In the genomic region with DNA sequence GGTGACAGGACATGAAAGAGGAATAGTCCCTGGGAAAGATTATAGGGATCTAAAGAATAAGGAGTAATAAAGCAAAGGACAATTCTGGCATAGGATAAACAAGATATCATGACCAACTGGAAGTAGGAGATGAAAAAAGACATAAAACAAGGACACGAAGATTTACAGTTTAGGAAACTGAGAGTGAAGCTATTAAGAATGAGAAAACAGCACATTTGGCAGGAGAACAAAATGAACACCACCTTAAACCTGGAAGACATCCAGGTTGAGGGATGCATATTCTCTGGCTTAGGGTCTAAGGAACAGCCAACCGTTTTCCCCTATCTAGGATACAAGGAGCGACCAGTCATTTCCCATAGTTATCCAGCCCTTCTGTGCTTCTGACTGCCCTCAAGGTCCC, we compare ENCODE assay signal across 1 cellular context.
TF ChIP-seq lines count a peak whose summit lies in the region.

No MANE protein-coding gene starts in this region.

TF ChIP-seq in GM23338, 12 proteins besides CTCF, POLR2A, EP300 and RAD21 (continued from another document):
- TF ChIP-seq, protein P1, sequence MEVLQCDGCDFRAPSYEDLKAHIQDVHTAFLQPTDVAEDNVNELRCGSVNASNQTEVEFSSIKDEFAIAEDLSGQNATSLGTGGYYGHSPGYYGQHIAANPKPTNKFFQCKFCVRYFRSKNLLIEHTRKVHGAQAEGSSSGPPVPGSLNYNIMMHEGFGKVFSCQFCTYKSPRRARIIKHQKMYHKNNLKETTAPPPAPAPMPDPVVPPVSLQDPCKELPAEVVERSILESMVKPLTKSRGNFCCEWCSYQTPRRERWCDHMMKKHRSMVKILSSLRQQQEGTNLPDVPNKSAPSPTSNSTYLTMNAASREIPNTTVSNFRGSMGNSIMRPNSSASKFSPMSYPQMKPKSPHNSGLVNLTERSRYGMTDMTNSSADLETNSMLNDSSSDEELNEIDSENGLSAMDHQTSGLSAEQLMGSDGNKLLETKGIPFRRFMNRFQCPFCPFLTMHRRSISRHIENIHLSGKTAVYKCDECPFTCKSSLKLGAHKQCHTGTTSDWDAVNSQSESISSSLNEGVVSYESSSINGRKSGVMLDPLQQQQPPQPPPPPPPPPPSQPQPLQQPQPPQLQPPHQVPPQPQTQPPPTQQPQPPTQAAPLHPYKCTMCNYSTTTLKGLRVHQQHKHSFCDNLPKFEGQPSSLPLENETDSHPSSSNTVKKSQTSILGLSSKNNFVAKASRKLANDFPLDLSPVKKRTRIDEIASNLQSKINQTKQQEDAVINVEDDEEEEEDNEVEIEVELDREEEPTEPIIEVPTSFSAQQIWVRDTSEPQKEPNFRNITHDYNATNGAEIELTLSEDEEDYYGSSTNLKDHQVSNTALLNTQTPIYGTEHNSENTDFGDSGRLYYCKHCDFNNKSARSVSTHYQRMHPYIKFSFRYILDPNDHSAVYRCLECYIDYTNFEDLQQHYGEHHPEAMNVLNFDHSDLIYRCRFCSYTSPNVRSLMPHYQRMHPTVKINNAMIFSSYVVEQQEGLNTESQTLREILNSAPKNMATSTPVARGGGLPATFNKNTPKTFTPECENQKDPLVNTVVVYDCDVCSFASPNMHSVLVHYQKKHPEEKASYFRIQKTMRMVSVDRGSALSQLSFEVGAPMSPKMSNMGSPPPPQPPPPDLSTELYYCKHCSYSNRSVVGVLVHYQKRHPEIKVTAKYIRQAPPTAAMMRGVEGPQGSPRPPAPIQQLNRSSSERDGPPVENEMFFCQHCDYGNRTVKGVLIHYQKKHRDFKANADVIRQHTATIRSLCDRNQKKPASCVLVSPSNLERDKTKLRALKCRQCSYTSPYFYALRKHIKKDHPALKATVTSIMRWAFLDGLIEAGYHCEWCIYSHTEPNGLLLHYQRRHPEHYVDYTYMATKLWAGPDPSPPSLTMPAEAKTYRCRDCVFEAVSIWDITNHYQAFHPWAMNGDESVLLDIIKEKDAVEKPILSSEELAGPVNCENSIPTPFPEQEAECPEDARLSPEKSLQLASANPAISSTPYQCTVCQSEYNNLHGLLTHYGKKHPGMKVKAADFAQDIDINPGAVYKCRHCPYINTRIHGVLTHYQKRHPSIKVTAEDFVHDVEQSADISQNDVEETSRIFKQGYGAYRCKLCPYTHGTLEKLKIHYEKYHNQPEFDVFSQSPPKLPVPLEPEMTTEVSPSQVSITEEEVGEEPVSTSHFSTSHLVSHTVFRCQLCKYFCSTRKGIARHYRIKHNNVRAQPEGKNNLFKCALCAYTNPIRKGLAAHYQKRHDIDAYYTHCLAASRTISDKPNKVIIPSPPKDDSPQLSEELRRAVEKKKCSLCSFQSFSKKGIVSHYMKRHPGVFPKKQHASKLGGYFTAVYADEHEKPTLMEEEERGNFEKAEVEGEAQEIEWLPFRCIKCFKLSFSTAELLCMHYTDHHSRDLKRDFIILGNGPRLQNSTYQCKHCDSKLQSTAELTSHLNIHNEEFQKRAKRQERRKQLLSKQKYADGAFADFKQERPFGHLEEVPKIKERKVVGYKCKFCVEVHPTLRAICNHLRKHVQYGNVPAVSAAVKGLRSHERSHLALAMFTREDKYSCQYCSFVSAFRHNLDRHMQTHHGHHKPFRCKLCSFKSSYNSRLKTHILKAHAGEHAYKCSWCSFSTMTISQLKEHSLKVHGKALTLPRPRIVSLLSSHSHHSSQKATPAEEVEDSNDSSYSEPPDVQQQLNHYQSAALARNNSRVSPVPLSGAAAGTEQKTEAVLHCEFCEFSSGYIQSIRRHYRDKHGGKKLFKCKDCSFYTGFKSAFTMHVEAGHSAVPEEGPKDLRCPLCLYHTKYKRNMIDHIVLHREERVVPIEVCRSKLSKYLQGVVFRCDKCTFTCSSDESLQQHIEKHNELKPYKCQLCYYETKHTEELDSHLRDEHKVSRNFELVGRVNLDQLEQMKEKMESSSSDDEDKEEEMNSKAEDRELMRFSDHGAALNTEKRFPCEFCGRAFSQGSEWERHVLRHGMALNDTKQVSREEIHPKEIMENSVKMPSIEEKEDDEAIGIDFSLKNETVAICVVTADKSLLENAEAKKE (CRISPR knock-in tag; IDR thresholded peaks at IDR 0.05) = no peak
- TF ChIP-seq EZH2 (IDR thresholded peaks at IDR 0.05; ENCODE audit: low read depth, unreplicated experiment) = no peak
